Comparison of ENCODE assay signal across 1 cellular context in the genomic region with DNA sequence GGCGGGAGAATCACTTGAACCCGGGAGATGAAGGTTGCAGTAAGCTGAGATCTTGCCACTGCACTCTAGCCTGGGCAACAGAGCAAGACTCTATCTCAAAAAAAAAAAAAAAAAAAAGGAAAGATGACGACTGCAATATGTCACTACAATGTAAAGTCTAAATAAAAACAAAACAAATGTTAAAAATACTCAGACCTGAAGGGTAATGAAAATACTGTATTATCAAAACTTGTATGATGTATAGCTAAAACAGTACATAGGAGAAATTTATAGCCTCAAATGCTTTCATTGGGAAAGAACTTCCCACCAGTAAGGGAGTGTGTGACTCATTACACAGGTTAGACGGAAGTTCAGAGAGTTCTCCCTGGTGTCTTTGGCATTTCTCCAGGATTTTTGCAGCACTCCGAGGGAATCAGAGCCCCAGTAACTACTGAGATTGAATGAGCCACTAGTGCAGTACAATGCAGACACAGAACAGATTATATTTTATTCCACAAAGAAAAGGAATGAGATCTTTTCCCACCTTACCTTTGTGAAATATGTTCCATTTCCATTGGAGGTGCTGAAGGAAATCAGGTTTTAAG.
A peak's percentile ranks its signal among the peaks of the same experiment; 100 is the strongest.
TF ChIP-seq lines count a peak whose summit lies in the region.

No MANE protein-coding gene starts in this region.

TF ChIP-seq in K562, 482 proteins besides CTCF, POLR2A, EP300 and RAD21 (continued from another document and continues in another):
- TF ChIP-seq REST (CRISPR knock-in tag; IDR thresholded peaks at IDR 0.05; ENCODE audit: low read depth) = no peak
- no peak for TF ChIP-seq ZNF165 (CRISPR knock-in tag; IDR thresholded peaks at IDR 0.05; ENCODE audit: borderline replicate concordance)
- peak; percentile 46; the same call in 1 of the 2 replicates for TF ChIP-seq TEAD4 (IDR thresholded peaks at IDR 0.05; ENCODE audit: low read length)
- TF ChIP-seq TEAD4 (CRISPR knock-in tag; IDR thresholded peaks at IDR 0.05; ENCODE audit: borderline replicate concordance) = no peak
- TF ChIP-seq CTBP1 (IDR thresholded peaks at IDR 0.05; ENCODE audit: borderline replicate concordance) = no peak
- TF ChIP-seq NCOA6 (IDR thresholded peaks at IDR 0.05) = no peak
- TF ChIP-seq PTTG1 (tag; IDR thresholded peaks at IDR 0.05; ENCODE audit: low read depth) = no peak
- peak; percentile 100 for TF ChIP-seq RCOR1 (IDR thresholded peaks at IDR 0.05; ENCODE audit: borderline replicate concordance in 1 of 2, low read depth in 2 of 2, low read length in 2 of 2)
- TF ChIP-seq RNF219 (CRISPR knock-in tag; IDR thresholded peaks at IDR 0.05) = no peak
- no peak for TF ChIP-seq POLR2AphosphoS2 (IDR thresholded peaks at IDR 0.05; ENCODE audit: low read length)
- TF ChIP-seq DACH1 (IDR thresholded peaks at IDR 0.05; ENCODE audit: partially characterized antibody) = peak; percentile 74
- no peak for TF ChIP-seq CREBBP (IDR thresholded peaks at IDR 0.05; ENCODE audit: low read depth, low read length)
- TF ChIP-seq, protein P1, sequence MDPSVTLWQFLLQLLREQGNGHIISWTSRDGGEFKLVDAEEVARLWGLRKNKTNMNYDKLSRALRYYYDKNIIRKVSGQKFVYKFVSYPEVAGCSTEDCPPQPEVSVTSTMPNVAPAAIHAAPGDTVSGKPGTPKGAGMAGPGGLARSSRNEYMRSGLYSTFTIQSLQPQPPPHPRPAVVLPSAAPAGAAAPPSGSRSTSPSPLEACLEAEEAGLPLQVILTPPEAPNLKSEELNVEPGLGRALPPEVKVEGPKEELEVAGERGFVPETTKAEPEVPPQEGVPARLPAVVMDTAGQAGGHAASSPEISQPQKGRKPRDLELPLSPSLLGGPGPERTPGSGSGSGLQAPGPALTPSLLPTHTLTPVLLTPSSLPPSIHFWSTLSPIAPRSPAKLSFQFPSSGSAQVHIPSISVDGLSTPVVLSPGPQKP (CRISPR knock-in tag; IDR thresholded peaks at IDR 0.05) = no peak
- TF ChIP-seq SREBF1 (IDR thresholded peaks at IDR 0.05; ENCODE audit: borderline replicate concordance, low read depth, low read length) = no peak
- TF ChIP-seq ZBTB1 (CRISPR knock-in tag; IDR thresholded peaks at IDR 0.05; ENCODE audit: borderline replicate concordance, low read depth) = no peak
- TF ChIP-seq, protein P2, sequence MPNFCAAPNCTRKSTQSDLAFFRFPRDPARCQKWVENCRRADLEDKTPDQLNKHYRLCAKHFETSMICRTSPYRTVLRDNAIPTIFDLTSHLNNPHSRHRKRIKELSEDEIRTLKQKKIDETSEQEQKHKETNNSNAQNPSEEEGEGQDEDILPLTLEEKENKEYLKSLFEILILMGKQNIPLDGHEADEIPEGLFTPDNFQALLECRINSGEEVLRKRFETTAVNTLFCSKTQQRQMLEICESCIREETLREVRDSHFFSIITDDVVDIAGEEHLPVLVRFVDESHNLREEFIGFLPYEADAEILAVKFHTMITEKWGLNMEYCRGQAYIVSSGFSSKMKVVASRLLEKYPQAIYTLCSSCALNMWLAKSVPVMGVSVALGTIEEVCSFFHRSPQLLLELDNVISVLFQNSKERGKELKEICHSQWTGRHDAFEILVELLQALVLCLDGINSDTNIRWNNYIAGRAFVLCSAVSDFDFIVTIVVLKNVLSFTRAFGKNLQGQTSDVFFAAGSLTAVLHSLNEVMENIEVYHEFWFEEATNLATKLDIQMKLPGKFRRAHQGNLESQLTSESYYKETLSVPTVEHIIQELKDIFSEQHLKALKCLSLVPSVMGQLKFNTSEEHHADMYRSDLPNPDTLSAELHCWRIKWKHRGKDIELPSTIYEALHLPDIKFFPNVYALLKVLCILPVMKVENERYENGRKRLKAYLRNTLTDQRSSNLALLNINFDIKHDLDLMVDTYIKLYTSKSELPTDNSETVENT (CRISPR knock-in tag; IDR thresholded peaks at IDR 0.05) = no peak
- peak; percentile 70 for TF ChIP-seq CBFA2T3 (IDR thresholded peaks at IDR 0.05)
- peak; percentile 56 for TF ChIP-seq ARID1B (IDR thresholded peaks at IDR 0.05)
- TF ChIP-seq ZNF561 (CRISPR knock-in tag; conservative IDR thresholded peaks at IDR 0.05) = no peak
- TF ChIP-seq GABPA (tag; conservative IDR thresholded peaks at IDR 0.05; ENCODE audit: low read depth) = peak; percentile 40
- TF ChIP-seq MBD2 (IDR thresholded peaks at IDR 0.05; ENCODE audit: borderline replicate concordance, low read depth) = no peak
- TF ChIP-seq ZNF696 (CRISPR knock-in tag; conservative IDR thresholded peaks at IDR 0.05) = no peak
- TF ChIP-seq ZBTB2 (IDR thresholded peaks at IDR 0.05) = no peak
- TF ChIP-seq SMC3 (conservative IDR thresholded peaks at IDR 0.05; ENCODE audit: insufficient read depth, low read depth, low read length) = no peak
- TF ChIP-seq ILF3 (IDR thresholded peaks at IDR 0.05; ENCODE audit: borderline replicate concordance) = no peak
- TF ChIP-seq RBM17 (IDR thresholded peaks at IDR 0.05; ENCODE audit: borderline replicate concordance, low read depth, low read length) = no peak
- TF ChIP-seq HDAC3 (IDR thresholded peaks at IDR 0.05; ENCODE audit: borderline replicate concordance, partially characterized antibody) = peak; percentile 63
- no peak for TF ChIP-seq RBM25 (IDR thresholded peaks at IDR 0.05; ENCODE audit: low read depth, low read length, severe bottlenecking)
- peak; percentile 55; the same call in 1 of the 2 replicates for TF ChIP-seq JUN (IDR thresholded peaks at IDR 0.05; ENCODE audit: borderline replicate concordance, low read depth, low read length)
- no peak for TF ChIP-seq JUN (CRISPR knock-in tag; IDR thresholded peaks at IDR 0.05; ENCODE audit: borderline replicate concordance)
- TF ChIP-seq, protein P3, sequence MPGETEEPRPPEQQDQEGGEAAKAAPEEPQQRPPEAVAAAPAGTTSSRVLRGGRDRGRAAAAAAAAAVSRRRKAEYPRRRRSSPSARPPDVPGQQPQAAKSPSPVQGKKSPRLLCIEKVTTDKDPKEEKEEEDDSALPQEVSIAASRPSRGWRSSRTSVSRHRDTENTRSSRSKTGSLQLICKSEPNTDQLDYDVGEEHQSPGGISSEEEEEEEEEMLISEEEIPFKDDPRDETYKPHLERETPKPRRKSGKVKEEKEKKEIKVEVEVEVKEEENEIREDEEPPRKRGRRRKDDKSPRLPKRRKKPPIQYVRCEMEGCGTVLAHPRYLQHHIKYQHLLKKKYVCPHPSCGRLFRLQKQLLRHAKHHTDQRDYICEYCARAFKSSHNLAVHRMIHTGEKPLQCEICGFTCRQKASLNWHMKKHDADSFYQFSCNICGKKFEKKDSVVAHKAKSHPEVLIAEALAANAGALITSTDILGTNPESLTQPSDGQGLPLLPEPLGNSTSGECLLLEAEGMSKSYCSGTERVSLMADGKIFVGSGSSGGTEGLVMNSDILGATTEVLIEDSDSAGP (CRISPR knock-in tag; IDR thresholded peaks at IDR 0.05) = no peak
- 0 out of 2 replicates have a peak, but pooled peaks have one; percentile 14 for TF ChIP-seq ZNF384 (IDR thresholded peaks at IDR 0.05; ENCODE audit: low read depth, low read length)
- peak; percentile 73 for TF ChIP-seq SMAD1 (IDR thresholded peaks at IDR 0.05; ENCODE audit: low read depth, low read length, partially characterized antibody)
- no peak for TF ChIP-seq CSDE1 (IDR thresholded peaks at IDR 0.05)
- TF ChIP-seq MEF2A (IDR thresholded peaks at IDR 0.05; ENCODE audit: control insufficient read depth, low read depth, low read length) = no peak
- TF ChIP-seq, protein P4, sequence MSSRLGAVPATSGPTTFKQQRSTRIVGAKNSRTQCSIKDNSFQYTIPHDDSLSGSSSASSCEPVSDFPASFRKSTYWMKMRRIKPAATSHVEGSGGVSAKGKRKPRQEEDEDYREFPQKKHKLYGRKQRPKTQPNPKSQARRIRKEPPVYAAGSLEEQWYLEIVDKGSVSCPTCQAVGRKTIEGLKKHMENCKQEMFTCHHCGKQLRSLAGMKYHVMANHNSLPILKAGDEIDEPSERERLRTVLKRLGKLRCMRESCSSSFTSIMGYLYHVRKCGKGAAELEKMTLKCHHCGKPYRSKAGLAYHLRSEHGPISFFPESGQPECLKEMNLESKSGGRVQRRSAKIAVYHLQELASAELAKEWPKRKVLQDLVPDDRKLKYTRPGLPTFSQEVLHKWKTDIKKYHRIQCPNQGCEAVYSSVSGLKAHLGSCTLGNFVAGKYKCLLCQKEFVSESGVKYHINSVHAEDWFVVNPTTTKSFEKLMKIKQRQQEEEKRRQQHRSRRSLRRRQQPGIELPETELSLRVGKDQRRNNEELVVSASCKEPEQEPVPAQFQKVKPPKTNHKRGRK (tag; IDR thresholded peaks at IDR 0.05) = no peak
- TF ChIP-seq, protein P5, sequence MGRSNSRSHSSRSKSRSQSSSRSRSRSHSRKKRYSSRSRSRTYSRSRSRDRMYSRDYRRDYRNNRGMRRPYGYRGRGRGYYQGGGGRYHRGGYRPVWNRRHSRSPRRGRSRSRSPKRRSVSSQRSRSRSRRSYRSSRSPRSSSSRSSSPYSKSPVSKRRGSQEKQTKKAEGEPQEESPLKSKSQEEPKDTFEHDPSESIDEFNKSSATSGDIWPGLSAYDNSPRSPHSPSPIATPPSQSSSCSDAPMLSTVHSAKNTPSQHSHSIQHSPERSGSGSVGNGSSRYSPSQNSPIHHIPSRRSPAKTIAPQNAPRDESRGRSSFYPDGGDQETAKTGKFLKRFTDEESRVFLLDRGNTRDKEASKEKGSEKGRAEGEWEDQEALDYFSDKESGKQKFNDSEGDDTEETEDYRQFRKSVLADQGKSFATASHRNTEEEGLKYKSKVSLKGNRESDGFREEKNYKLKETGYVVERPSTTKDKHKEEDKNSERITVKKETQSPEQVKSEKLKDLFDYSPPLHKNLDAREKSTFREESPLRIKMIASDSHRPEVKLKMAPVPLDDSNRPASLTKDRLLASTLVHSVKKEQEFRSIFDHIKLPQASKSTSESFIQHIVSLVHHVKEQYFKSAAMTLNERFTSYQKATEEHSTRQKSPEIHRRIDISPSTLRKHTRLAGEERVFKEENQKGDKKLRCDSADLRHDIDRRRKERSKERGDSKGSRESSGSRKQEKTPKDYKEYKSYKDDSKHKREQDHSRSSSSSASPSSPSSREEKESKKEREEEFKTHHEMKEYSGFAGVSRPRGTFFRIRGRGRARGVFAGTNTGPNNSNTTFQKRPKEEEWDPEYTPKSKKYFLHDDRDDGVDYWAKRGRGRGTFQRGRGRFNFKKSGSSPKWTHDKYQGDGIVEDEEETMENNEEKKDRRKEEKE (IDR thresholded peaks at IDR 0.05; ENCODE audit: borderline replicate concordance in 1 of 2, control insufficient read depth in 1 of 2, low read depth in 2 of 2, low read length in 1 of 2) = no peak
- TF ChIP-seq KDM1A (IDR thresholded peaks at IDR 0.05) = peak; percentile 100
- TF ChIP-seq ZNF121 (CRISPR knock-in tag; conservative IDR thresholded peaks at IDR 0.05) = peak; percentile 83
- TF ChIP-seq ZNF695 (CRISPR knock-in tag; IDR thresholded peaks at IDR 0.05) = no peak
- TF ChIP-seq BCOR (IDR thresholded peaks at IDR 0.05) = 0 out of 2 replicates have a peak, but pooled peaks have one; percentile 13
- TF ChIP-seq POLR2AphosphoS5 (IDR thresholded peaks at IDR 0.05; ENCODE audit: control insufficient read depth, insufficient read depth, low read depth, low read length) = peak; percentile 41; the same call in 1 of the 2 replicates
